In the genomic region with DNA sequence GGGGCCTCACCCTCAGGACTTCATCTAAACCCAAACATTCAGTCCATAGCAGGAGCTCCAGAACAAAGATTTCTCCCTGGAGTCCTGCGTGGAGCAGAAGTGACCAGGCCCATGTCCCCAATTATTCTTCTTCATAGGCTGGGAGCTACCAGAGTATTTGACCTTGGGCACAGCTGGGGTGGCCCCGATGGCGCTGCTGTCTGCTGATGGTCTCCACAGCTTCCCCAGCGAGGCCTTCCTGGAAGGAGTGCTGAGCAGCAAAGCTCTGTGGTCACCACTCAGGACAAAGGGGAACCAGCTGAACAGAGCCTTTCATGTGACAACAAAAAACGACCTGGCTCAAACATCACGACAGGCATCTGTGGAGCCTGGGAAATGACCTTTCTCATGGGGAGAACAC, we compare ENCODE assay signal across 18 cellular contexts.
"Had no signal": no experiment of that assay in that cellular context is flagged by ENCODE, and none has a peak within 500 bp of the region (broad histone marks: within the 10 kb centered on the region; RNA-seq: fewer than 3 reads in every experiment).

No MANE protein-coding gene starts in this region.

- H3K4me3 ChIP-seq: coronary artery, heart right ventricle, mucosa of descending colon, ovary, stomach had no signal

- H3K27ac ChIP-seq: coronary artery, heart right ventricle, ovary, stomach had no signal

- H3K27me3 ChIP-seq: ovary, stomach had no signal

- H3K36me3 ChIP-seq: heart right ventricle, ovary, stomach had no signal

- H3K9me3 ChIP-seq: heart right ventricle, mucosa of descending colon, ovary, stomach had no signal

- H3K4me1 ChIP-seq: stomach had no signal

- DNase-seq: effector CD4-positive, alpha-beta T cell; heart right ventricle; hypothalamus; kidney glomerular epithelial cell; mammary epithelial cell; mucosa of descending colon; naive thymus-derived CD8-positive, alpha-beta T cell; ovary; right cardiac atrium; small intestine; stimulated activated CD4-positive, alpha-beta T cell treated with anti-CD3 and anti-CD28 coated beads, Interleukin-12 subunit alpha, Interleukin-12 subunit beta, amount 100 ng/mL, for 4 hours; stimulated activated naive CD4-positive, alpha-beta T cell; stomach; substantia nigra; trophoblast cell had no signal

- ATAC-seq: esophagus mucosa; heart right ventricle; left lobe of liver; mucosa of descending colon; naive thymus-derived CD8-positive, alpha-beta T cell; right cardiac atrium had no signal
